In genomic region chr15:90054618-90055097, GRCh38 we compare ENCODE assay signal across 1 cellular context.
A peak's percentile ranks its signal among the peaks of the same experiment; 100 is the strongest.
TF ChIP-seq lines count a peak whose summit lies in the region.

No MANE protein-coding gene starts in this region.

TF ChIP-seq in HepG2, 621 proteins besides CTCF, POLR2A, EP300 and RAD21 (continued from another document):
- 0 out of 2 replicates have a peak, but pooled peaks have one; percentile 13 for TF ChIP-seq AHDC1 (CRISPR knock-in tag; IDR thresholded peaks at IDR 0.05; ENCODE audit: borderline replicate concordance)
- peak; percentile 83 for TF ChIP-seq RARA (CRISPR knock-in tag; IDR thresholded peaks at IDR 0.05)
- TF ChIP-seq CCAR2 (optimal IDR thresholded peaks at IDR 0.05; ENCODE audit: low read depth, low read length): no peak
- no peak for TF ChIP-seq ZNF501 (CRISPR knock-in tag; IDR thresholded peaks at IDR 0.05)
- no peak for TF ChIP-seq ZNF713 (CRISPR knock-in tag; IDR thresholded peaks at IDR 0.05)
- no peak for TF ChIP-seq ZNF225 (CRISPR knock-in tag; IDR thresholded peaks at IDR 0.05)
- no peak for TF ChIP-seq ZNF441 (CRISPR knock-in tag; IDR thresholded peaks at IDR 0.05; ENCODE audit: borderline replicate concordance)
- no peak for TF ChIP-seq SNRNP70 (IDR thresholded peaks at IDR 0.05; ENCODE audit: low read depth, low read length)
- no peak for TF ChIP-seq GATAD1 (CRISPR knock-in tag; IDR thresholded peaks at IDR 0.05)
- no peak for TF ChIP-seq ZNF615 (CRISPR knock-in tag; IDR thresholded peaks at IDR 0.05; ENCODE audit: borderline replicate concordance)
- peak; percentile 59 for TF ChIP-seq SRF (IDR thresholded peaks at IDR 0.05; ENCODE audit: low read depth, low read length)
- peak; percentile 92; the same call in 1 of the 2 replicates for TF ChIP-seq NCOR1 (IDR thresholded peaks at IDR 0.05; ENCODE audit: borderline replicate concordance, low read length)
- TF ChIP-seq ZNF782 (CRISPR knock-in tag; IDR thresholded peaks at IDR 0.05; ENCODE audit: borderline replicate concordance): no peak
- no peak for TF ChIP-seq ZBTB25 (CRISPR knock-in tag; IDR thresholded peaks at IDR 0.05)
- no peak for TF ChIP-seq ZNF616 (CRISPR knock-in tag; IDR thresholded peaks at IDR 0.05; ENCODE audit: low read depth)
- no peak for TF ChIP-seq CREB1 (IDR thresholded peaks at IDR 0.05)
- TF ChIP-seq CREB1 (CRISPR knock-in tag; IDR thresholded peaks at IDR 0.05): peak; percentile 63; the same call in 1 of the 2 replicates
- no peak for TF ChIP-seq ZC3H4 (CRISPR knock-in tag; IDR thresholded peaks at IDR 0.05; ENCODE audit: borderline replicate concordance)
- TF ChIP-seq ZNF546 (CRISPR knock-in tag; conservative IDR thresholded peaks at IDR 0.05): no peak
- TF ChIP-seq TRAFD1 (CRISPR knock-in tag; IDR thresholded peaks at IDR 0.05; ENCODE audit: borderline replicate concordance): no peak
- TF ChIP-seq MATR3 (CRISPR knock-in tag; IDR thresholded peaks at IDR 0.05): no peak
- no peak for TF ChIP-seq ATF1 (CRISPR knock-in tag; IDR thresholded peaks at IDR 0.05)
- no peak for TF ChIP-seq NCOA1 (CRISPR knock-in tag; IDR thresholded peaks at IDR 0.05)
- TF ChIP-seq ZNF556 (CRISPR knock-in tag; IDR thresholded peaks at IDR 0.05; ENCODE audit: borderline replicate concordance): peak; percentile 29; the same call in 1 of the 2 replicates
- TF ChIP-seq ZNF800 (CRISPR knock-in tag; IDR thresholded peaks at IDR 0.05): no peak
- TF ChIP-seq NFYC (CRISPR knock-in tag; IDR thresholded peaks at IDR 0.05): no peak
- no peak for TF ChIP-seq CENPBD1 (CRISPR knock-in tag; IDR thresholded peaks at IDR 0.05; ENCODE audit: borderline replicate concordance, low read depth)
- TF ChIP-seq SIX4 (CRISPR knock-in tag; IDR thresholded peaks at IDR 0.05): no peak; the same call in 1 of the 2 replicates
- TF ChIP-seq HDAC1 (CRISPR knock-in tag; IDR thresholded peaks at IDR 0.05): peak; percentile 36; the same call in 1 of the 2 replicates
- no peak for TF ChIP-seq BHLHE40 (IDR thresholded peaks at IDR 0.05; ENCODE audit: low read length)
